1 cellular context compared by ENCODE assay signal in the genomic region with DNA sequence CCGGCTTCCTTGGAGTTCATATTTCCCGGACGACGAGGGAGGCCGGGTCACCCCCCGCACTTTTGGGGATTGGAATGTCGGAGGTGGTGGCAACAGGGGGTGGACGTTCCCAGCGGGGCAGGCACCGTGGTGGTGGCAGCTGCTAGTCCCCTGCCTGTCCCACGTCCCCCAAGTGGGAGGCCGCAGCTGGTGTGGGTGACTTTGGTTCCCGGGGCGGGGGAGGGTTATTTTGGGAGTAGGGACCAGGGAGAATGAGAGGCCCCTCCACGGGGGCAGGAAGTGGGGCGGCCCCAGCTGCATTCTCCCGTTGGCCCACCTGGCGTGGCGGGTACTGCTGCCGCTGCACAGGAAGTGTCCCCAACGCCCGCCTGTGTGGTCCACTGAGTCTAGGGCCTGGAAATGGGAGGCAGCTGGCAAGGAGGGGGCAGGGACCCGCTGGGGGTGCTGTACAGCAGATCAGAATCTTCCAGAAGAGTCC.
TF ChIP-seq lines count a peak whose summit lies in the region.

No MANE protein-coding gene starts in this region.

TF ChIP-seq in IMR-90, 13 proteins besides CTCF, POLR2A, EP300 and RAD21:
- TF ChIP-seq CHD1 (IDR thresholded peaks at IDR 0.05; ENCODE audit: low read depth, low read length) (no peak), SMC3 (IDR thresholded peaks at IDR 0.05; ENCODE audit: low read depth, low read length) (no peak), RCOR1 (IDR thresholded peaks at IDR 0.05; ENCODE audit: insufficient replicate concordance, low read length) (no peak), FOS (IDR thresholded peaks at IDR 0.05; ENCODE audit: low read depth, low read length) (no peak), MAZ (IDR thresholded peaks at IDR 0.05; ENCODE audit: borderline replicate concordance, low read depth, low read length) (no peak), CEBPB (IDR thresholded peaks at IDR 0.05; ENCODE audit: low read depth, low read length) (no peak), MXI1 (IDR thresholded peaks at IDR 0.05; ENCODE audit: borderline replicate concordance, low read depth, low read length) (no peak), RFX5 (IDR thresholded peaks at IDR 0.05; ENCODE audit: low read depth, low read length) (no peak), MAFK (IDR thresholded peaks at IDR 0.05; ENCODE audit: low read depth, low read length) (no peak), BHLHE40 (IDR thresholded peaks at IDR 0.05; ENCODE audit: low read depth, low read length) (no peak), NFE2L2 (IDR thresholded peaks at IDR 0.05; ENCODE audit: low read depth, low read length) (no peak)
- TF ChIP-seq, protein P1, sequence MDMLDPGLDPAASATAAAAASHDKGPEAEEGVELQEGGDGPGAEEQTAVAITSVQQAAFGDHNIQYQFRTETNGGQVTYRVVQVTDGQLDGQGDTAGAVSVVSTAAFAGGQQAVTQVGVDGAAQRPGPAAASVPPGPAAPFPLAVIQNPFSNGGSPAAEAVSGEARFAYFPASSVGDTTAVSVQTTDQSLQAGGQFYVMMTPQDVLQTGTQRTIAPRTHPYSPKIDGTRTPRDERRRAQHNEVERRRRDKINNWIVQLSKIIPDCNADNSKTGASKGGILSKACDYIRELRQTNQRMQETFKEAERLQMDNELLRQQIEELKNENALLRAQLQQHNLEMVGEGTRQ (IDR thresholded peaks at IDR 0.05; ENCODE audit: low read depth, low read length), result no peak
- TF ChIP-seq, protein P2, sequence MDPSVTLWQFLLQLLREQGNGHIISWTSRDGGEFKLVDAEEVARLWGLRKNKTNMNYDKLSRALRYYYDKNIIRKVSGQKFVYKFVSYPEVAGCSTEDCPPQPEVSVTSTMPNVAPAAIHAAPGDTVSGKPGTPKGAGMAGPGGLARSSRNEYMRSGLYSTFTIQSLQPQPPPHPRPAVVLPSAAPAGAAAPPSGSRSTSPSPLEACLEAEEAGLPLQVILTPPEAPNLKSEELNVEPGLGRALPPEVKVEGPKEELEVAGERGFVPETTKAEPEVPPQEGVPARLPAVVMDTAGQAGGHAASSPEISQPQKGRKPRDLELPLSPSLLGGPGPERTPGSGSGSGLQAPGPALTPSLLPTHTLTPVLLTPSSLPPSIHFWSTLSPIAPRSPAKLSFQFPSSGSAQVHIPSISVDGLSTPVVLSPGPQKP (IDR thresholded peaks at IDR 0.05; ENCODE audit: borderline replicate concordance, low read depth, low read length), result no peak
